23 cellular contexts compared by ENCODE assay signal in the genomic region with DNA sequence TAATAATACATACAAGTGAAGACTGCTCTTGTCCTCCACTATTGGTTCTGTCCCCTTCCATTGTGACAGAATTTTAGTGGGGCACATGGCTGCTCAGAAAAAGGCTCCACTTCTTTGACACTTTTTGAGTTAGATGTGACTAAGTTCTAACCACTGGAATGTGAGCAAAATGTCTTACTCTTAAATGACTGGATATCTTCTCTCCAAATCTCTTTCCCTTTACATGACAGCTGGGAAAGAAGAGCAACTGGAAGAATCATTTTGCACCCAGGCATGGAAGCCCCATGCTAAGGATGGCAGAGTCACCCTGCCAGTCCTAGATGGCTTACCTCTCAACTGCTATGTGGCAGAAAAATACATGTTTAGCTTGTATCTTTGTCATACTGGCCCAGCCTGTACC.
"Had no signal": no experiment of that assay in that cellular context is flagged by ENCODE, and none has a peak within 500 bp of the region (broad histone marks: within the 10 kb centered on the region; RNA-seq: fewer than 3 reads in every experiment).

No MANE protein-coding gene starts in this region.

- H3K27ac Mint-ChIP-seq: activated CD4-positive, alpha-beta memory T cell treated with anti-CD3 and anti-CD28 coated beads, Interleukin-2, amount 10 ng/mL, durations not matched to agents 7 days and 5 days; activated CD4-positive, alpha-beta T cell treated with anti-CD3 and anti-CD28 coated beads for 36 hours; activated naive CD4-positive, alpha-beta T cell treated with anti-CD3 and anti-CD28 coated beads for 36 hours; activated naive CD8-positive, alpha-beta T cell; activated T-helper 17 cell treated with anti-CD3 and anti-CD28 coated beads, Interleukin-2, amount 50 U/mL, for 72 hours; T-helper 17 cell had no signal

- H3K27me3 Mint-ChIP-seq: activated CD4-positive, alpha-beta memory T cell treated with anti-CD3 and anti-CD28 coated beads, Interleukin-2, amount 10 ng/mL, durations not matched to agents 7 days and 5 days; activated CD4-positive, alpha-beta T cell treated with anti-CD3 and anti-CD28 coated beads for 36 hours; activated naive CD8-positive, alpha-beta T cell; activated T-helper 17 cell treated with anti-CD3 and anti-CD28 coated beads, Interleukin-2, amount 50 U/mL, for 72 hours; T-helper 17 cell had no signal

- H3K4me1 Mint-ChIP-seq: activated CD4-positive, alpha-beta memory T cell treated with anti-CD3 and anti-CD28 coated beads, Interleukin-2, amount 10 ng/mL, durations not matched to agents 7 days and 5 days; activated CD4-positive, alpha-beta T cell treated with anti-CD3 and anti-CD28 coated beads for 36 hours; activated T-helper 17 cell treated with anti-CD3 and anti-CD28 coated beads, Interleukin-2, amount 50 U/mL, for 72 hours; T-helper 17 cell had no signal

- H3K9ac ChIP-seq: KMS-11 had no signal

- H3K36me3 Mint-ChIP-seq: activated naive CD8-positive, alpha-beta T cell had no signal

- H3K27ac ChIP-seq: KMS-11 had no signal

- H3K4me2 ChIP-seq: KMS-11 had no signal

- H3K4me3 Mint-ChIP-seq: activated CD4-positive, alpha-beta memory T cell treated with anti-CD3 and anti-CD28 coated beads, Interleukin-2, amount 10 ng/mL, durations not matched to agents 7 days and 5 days; activated CD4-positive, alpha-beta T cell treated with anti-CD3 and anti-CD28 coated beads for 36 hours; activated naive CD4-positive, alpha-beta T cell treated with anti-CD3 and anti-CD28 coated beads for 36 hours; activated naive CD8-positive, alpha-beta T cell; activated T-helper 17 cell treated with anti-CD3 and anti-CD28 coated beads, Interleukin-2, amount 50 U/mL, for 72 hours; T-helper 17 cell had no signal

- DNase-seq: activated CD4-positive, alpha-beta memory T cell treated with anti-CD3 and anti-CD28 coated beads, Interleukin-2, amount 10 ng/mL, durations not matched to agents 7 days and 5 days; activated CD4-positive, alpha-beta T cell treated with anti-CD3 and anti-CD28 coated beads for 36 hours; activated CD4-positive, alpha-beta T cell treated with anti-CD3 and anti-CD28 coated beads, Interleukin-2, amount 50 U/mL, for 1 hour; activated gamma-delta T cell; activated naive CD4-positive, alpha-beta T cell treated with anti-CD3 and anti-CD28 coated beads for 36 hours; activated T-cell treated with anti-CD3 and anti-CD28 coated beads for 4 hours; activated T-cell treated with anti-CD3 and anti-CD28 coated beads, Interleukin-2, amount 50 U/mL, for 48 hours; amygdala; cerebellar nuclear complex; NCI-H1105 treated with DMSO at 0.1 percent for 48 hours; NCI-H1436 treated with DMSO at 0.1 percent for 48 hours; NCI-H187 treated with DMSO at 0.1 percent for 48 hours; NCI-H2081 treated with DMSO at 0.1 percent for 48 hours; NCI-H2227 treated with DMSO at 0.1 percent for 48 hours; NCI-H446 treated with DMSO at 0.1 percent for 48 hours; NCI-H524 treated with DMSO at 0.1 percent for 48 hours; NCI-H748 treated with DMSO at 0.1 percent for 48 hours; SIG-M5; T-helper 17 cell; T-helper 9 cell had no signal

- H3K9me3 Mint-ChIP-seq: activated CD4-positive, alpha-beta memory T cell treated with anti-CD3 and anti-CD28 coated beads, Interleukin-2, amount 10 ng/mL, durations not matched to agents 7 days and 5 days; activated naive CD4-positive, alpha-beta T cell treated with anti-CD3 and anti-CD28 coated beads for 36 hours; activated T-helper 17 cell treated with anti-CD3 and anti-CD28 coated beads, Interleukin-2, amount 50 U/mL, for 72 hours had no signal
